8 cellular contexts compared by ENCODE assay signal in the genomic region with DNA sequence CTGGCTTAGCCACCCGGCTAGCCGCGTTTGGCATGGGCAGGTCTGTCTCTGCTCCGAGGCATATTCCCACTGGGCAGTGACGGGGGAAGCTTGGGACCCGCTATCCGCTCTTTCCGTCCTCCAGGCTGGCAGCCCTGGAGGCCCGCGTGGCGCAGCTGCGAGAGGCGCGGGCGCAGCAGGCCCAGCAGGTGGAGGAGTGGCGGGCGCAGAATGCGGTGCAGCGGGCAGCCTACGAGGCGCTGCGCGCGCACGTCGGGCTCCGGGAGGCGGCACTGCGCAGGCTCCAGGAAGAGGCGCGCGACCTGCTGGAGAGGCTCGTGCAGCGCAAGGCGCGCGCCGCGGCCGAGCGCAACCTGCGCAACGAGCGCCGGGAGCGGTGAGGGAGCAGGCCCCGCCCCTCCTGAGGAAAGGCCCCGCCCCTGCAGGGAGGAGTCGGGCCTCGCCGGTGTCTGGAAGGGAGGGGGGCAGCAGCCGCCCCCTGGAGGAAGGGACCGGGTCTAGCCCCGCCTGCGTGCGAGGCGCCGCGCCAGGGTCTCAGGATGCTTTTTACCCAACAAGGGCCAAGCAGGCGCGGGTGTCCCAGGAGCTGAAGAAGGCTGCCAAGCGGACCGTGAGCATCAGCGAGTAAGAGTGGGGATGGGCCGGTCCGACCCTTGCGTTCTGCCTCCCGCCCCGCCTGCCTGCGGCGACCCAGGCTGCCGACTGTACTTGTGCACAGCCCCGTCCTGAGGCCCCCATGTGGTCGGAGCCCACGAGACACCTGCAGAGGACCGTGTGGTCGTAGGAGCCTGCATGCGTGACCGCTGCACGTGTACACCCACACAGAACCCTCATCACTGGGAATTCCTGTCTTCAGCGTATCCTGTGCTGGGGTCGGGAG.
DNase-seq lines count a peak whose midpoint lies in the region; ATAC-seq and TF ChIP-seq lines count a peak whose summit lies in the region.

No MANE protein-coding gene starts in this region.

- H3K27ac ChIP-seq in BLaER1 = peak overlapping the region; percentile 83
- peak overlapping the region; percentile 63 to 82 for H3K27ac ChIP-seq in coronary artery

- H3K36me3 ChIP-seq in BLaER1 = peaks cover 63% of the 10 kb centered on the region

- H3K9me3 ChIP-seq in BLaER1 = no peaks in the 10 kb centered on the region

- H3K9ac ChIP-seq in BLaER1 = peak overlapping the region; percentile 77

- DNase-seq in GM20000 (ENCODE audit: low spot score) (peak; percentile 97), NCI-H2107 treated with DMSO at 0.1 percent for 48 hours (lab: John Stamatoyannopoulos, UW; ENCODE audit: unreplicated experiment) (peak; percentile 78), coronary artery (ENCODE audit: low spot score) (peak; percentile 92), left kidney (ENCODE audit: low read depth, low spot score) (peak; percentile 97)
- DNase-seq in activated CD4-positive, alpha-beta T cell treated with anti-CD3 and anti-CD28 coated beads, Interleukin-2, amount 50 U/mL, for 24 hours (ENCODE audit: low read depth in 1 of 2, low spot score in 1 of 2) = peak; percentile 66 to 85
- peak; percentile 57 to 88 (median 68) for DNase-seq in stimulated activated CD4-positive, alpha-beta T cell treated with anti-CD3 and anti-CD28 coated beads, Interleukin-1b, Interleukin-23, amount 100 ng/mL, for 24 hours (ENCODE audit: low read depth in 4 of 4, low spot score in 1 of 4)

- H3K4me2 ChIP-seq in BLaER1 = peak overlapping the region; percentile 95

- H4K20me1 ChIP-seq in BLaER1 = 0 out of 2 replicates have a peak, but pooled peaks cover 4% of the 10 kb centered on the region

- TF ChIP-seq CTCF in GM20000 (IDR thresholded peaks at IDR 0.05; ENCODE audit: extremely low read depth, missing control alignments) (no peak), coronary artery (IDR thresholded peaks at IDR 0.05) (peak; percentile 31)

- ATAC-seq in HG03571 (IDR thresholded peaks at IDR 0.05; ENCODE audit: unreplicated experiment) = no peak

- H3K4me3 ChIP-seq in BLaER1 (peak overlapping the region; percentile 59), coronary artery (peak overlapping the region; percentile 70)

- no peaks in the 10 kb centered on the region for H3K27me3 ChIP-seq in BLaER1

- H3K4me1 ChIP-seq in BLaER1 = peaks cover 59% of the 10 kb centered on the region
